Comparison of ENCODE assay signal across 8 cellular contexts in the genomic region with DNA sequence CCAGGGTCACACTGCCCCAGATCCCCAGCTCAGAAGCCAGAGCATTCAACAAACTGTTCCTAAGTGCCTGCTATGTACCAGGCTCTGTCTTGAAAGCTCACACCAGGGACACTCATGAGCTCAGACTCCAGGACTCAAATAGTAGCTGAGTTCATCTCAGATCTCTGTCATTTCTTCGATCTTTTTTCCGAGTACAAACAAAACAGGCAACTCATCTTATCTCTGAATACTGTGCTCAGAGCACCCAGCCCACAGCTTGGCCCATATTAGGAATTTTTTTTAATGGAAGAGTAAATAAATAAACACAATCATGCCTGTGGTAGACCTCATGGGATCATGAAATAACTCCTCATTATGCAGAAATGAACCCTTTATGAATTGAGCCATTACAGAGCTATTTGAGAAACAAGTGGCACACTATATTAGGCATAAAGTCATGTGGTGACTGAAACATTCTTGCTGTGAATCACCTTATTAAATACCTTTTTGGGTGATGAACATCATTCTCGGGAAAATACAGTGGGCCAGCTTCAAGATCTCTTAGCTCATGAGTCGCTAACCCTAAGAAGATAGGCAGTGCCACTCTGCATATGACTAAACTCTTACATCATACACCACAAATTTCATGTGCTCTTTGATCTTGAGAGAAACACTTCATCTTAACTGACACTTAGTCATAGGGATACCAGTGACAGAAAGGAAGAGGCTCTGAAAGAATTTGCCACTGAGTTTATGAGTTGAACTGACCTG. TPM values are rescaled to one million over a fixed set of nuclear protein-coding genes. Genes with fewer than 3 reads are reported as not detected.
A peak's percentile ranks its signal among the peaks of the same experiment; 100 is the strongest.
DNase-seq lines count a peak whose midpoint lies in the region; ATAC-seq and TF ChIP-seq lines count a peak whose summit lies in the region.

No MANE protein-coding gene starts in this region.

- peaks cover 2% of the 10 kb centered on the region for H3K4me1 ChIP-seq in colonic mucosa

- no peaks in the 10 kb centered on the region for H3K36me3 ChIP-seq in colonic mucosa

- peak overlapping the region in 1 of 2 donors; percentile 2 for H3K9ac ChIP-seq in colonic mucosa (ENCODE audit: low read depth in 2 of 2, low read length in 2 of 2)

- POLR2A ChIA-PET in HEK293T (lab: Yijun Ruan, JAX): interaction anchor here (3.7 kb wide), 1 partner anchor 10 kb away, joined by 27 read pairs; the partner anchor contains the start of gene SH3RF2

- TF ChIP-seq CTCF in NB4 (IDR thresholded peaks at IDR 0.05; ENCODE audit: low read depth, low read length) (no peak), choroid plexus epithelial cell (conservative IDR thresholded peaks at IDR 0.05; ENCODE audit: low read depth, low read length) (no peak), colonic mucosa (IDR thresholded peaks at IDR 0.05) (no peak)

- H3K27me3 ChIP-seq in colonic mucosa: no peaks in the 10 kb centered on the region

- CTCF ChIA-PET in HEK293T (lab: Yijun Ruan, JAX): interaction anchor here (0.5 to 2.0 kb wide), 5 partner anchors 31 to 95 kb away, joined by 3 to 6 read pairs (median 4); no protein-coding TSS in a partner anchor

- ATAC-seq in GM18519 (IDR thresholded peaks at IDR 0.05; ENCODE audit: low FRiP score, unreplicated experiment): peak; percentile 93

- TF ChIP-seq POLR2A in NB4 (IDR thresholded peaks at IDR 0.05; ENCODE audit: extremely low read depth, insufficient read length): no peak

- DNase-seq in HEK293T (ENCODE audit: extremely low spot score) (no peak), NB4 (ENCODE audit: low read depth) (peak; percentile 83), choroid plexus epithelial cell (ENCODE audit: low read depth) (peak; percentile 58), skeletal muscle cell (ENCODE audit: low read depth) (peak; percentile 55), colonic mucosa (no peak), DMS153 (lab: John Stamatoyannopoulos, UW) (no peak), DMS 273 treated with DMSO at 0.1 percent for 48 hours (lab: John Stamatoyannopoulos, UW) (no peak)

- H3K4me3 ChIP-seq in NB4 (ENCODE audit: low read depth, low read length) (no peak overlapping the region), choroid plexus epithelial cell (ENCODE audit: low read depth, low read length) (no peak overlapping the region), skeletal muscle cell (ENCODE audit: low read depth, low read length) (no peak overlapping the region), colonic mucosa (no peak overlapping the region)

- no peak overlapping the region for H3K27ac ChIP-seq in colonic mucosa

- intact Hi-C loops in colonic mucosa (cut with DNase I): no loop called here

- no peaks in the 10 kb centered on the region for H3K9me3 ChIP-seq in colonic mucosa

TF ChIP-seq in HEK293T, 16 proteins besides CTCF, POLR2A, EP300 and RAD21:
- peak; percentile 50; the same call in 1 of the 2 replicates for TF ChIP-seq PKNOX1 (IDR thresholded peaks at IDR 0.05)
- no peak for TF ChIP-seq L3MBTL2 (conservative IDR thresholded peaks at IDR 0.05)
- TF ChIP-seq FOXA1 (IDR thresholded peaks at IDR 0.05): no peak

RNA-seq across cellular contexts. Expression of gene SH3RF2, which starts 9.9 kb away (rescaled TPM):
- total RNA-seq in colonic mucosa: 10 to 100 TPM; 58.2 to 59.3 TPM

Comparison
In these comparisons a context has a peak if more than half of its experiments do, and no peak if none do; other contexts are left out.
1. DNase-seq: peak in NB4 (single experiment), choroid plexus epithelial cell (single experiment) and skeletal muscle cell (single experiment); none in HEK293T (single experiment), colonic mucosa (single experiment), DMS153 (single experiment) and DMS 273 treated with DMSO at 0.1 percent for 48 hours (single experiment).